18 cellular contexts compared by ENCODE assay signal in genomic region chr15:38168472-38169057, GRCh38.
"Had no signal": no experiment of that assay in that cellular context is flagged by ENCODE, and none has a peak within 500 bp of the region (broad histone marks: within the 10 kb centered on the region; RNA-seq: fewer than 3 reads in every experiment).

No MANE protein-coding gene starts in this region.

- H3K27ac ChIP-seq: coronary artery, pancreas, thoracic aorta had no signal

- ATAC-seq: activated T-helper 17 cell treated with anti-CD3 and anti-CD28 coated beads, Interleukin-2, amount 50 U/mL, for 72 hours; pancreas; stimulated activated naive CD8-positive, alpha-beta T cell treated with anti-CD3 and anti-CD28 coated beads, Interleukin-15, amount 100 ng/mL, for 72 hours had no signal

- H3K36me3 ChIP-seq: pancreas, thoracic aorta had no signal

- H3K4me1 ChIP-seq: pancreas had no signal

- DNase-seq: activated CD4-positive, alpha-beta T cell treated with anti-CD3 and anti-CD28 coated beads, Interleukin-2, amount 10 ng/mL, durations not matched to agents 7 days and 5 days; activated CD4-positive, CD25-positive, alpha-beta regulatory T cell; activated CD8-positive, alpha-beta memory T cell treated with anti-CD3 and anti-CD28 coated beads for 24 hours; activated naive CD4-positive, alpha-beta T cell treated with anti-CD3 and anti-CD28 coated beads for 36 hours; activated T-cell treated with anti-CD3 and anti-CD28 coated beads for 4 hours; caudate nucleus; effector CD8-positive, alpha-beta T cell; glutamatergic neuron; midbrain; naive B cell; pancreas; stimulated activated CD4-positive, alpha-beta T cell treated with anti-CD3 and anti-CD28 coated beads, Interleukin-15, amount 100 ng/mL, for 24 hours; stimulated activated CD4-positive, alpha-beta T cell treated with anti-CD3 and anti-CD28 coated beads, Interleukin-4, amount 100 ng/mL, for 24 hours; stimulated activated naive CD8-positive, alpha-beta T cell treated with anti-CD3 and anti-CD28 coated beads, Interleukin-15, amount 100 ng/mL, for 72 hours; T-helper 2 cell had no signal

- H3K36me3 Mint-ChIP-seq: naive B cell had no signal

- H3K27ac Mint-ChIP-seq: activated CD4-positive, alpha-beta T cell treated with anti-CD3 and anti-CD28 coated beads, Interleukin-2, amount 10 ng/mL, durations not matched to agents 7 days and 5 days; activated naive CD4-positive, alpha-beta T cell treated with anti-CD3 and anti-CD28 coated beads for 36 hours; activated T-helper 17 cell treated with anti-CD3 and anti-CD28 coated beads, Interleukin-2, amount 50 U/mL, for 72 hours; naive B cell; stimulated activated naive CD8-positive, alpha-beta T cell treated with anti-CD3 and anti-CD28 coated beads, Interleukin-15, amount 100 ng/mL, for 72 hours had no signal

- H3K27me3 ChIP-seq: pancreas had no signal

- H3K4me1 Mint-ChIP-seq: activated CD4-positive, alpha-beta T cell treated with anti-CD3 and anti-CD28 coated beads, Interleukin-2, amount 10 ng/mL, durations not matched to agents 7 days and 5 days; activated T-helper 17 cell treated with anti-CD3 and anti-CD28 coated beads, Interleukin-2, amount 50 U/mL, for 72 hours; naive B cell; stimulated activated naive CD8-positive, alpha-beta T cell treated with anti-CD3 and anti-CD28 coated beads, Interleukin-15, amount 100 ng/mL, for 72 hours had no signal

- H3K4me3 ChIP-seq: coronary artery, pancreas, thoracic aorta had no signal

- H3K9me3 ChIP-seq: pancreas, thoracic aorta had no signal

- H3K4me3 Mint-ChIP-seq: activated CD4-positive, alpha-beta T cell treated with anti-CD3 and anti-CD28 coated beads, Interleukin-2, amount 10 ng/mL, durations not matched to agents 7 days and 5 days; activated naive CD4-positive, alpha-beta T cell treated with anti-CD3 and anti-CD28 coated beads for 36 hours; activated T-helper 17 cell treated with anti-CD3 and anti-CD28 coated beads, Interleukin-2, amount 50 U/mL, for 72 hours; naive B cell; stimulated activated naive CD8-positive, alpha-beta T cell treated with anti-CD3 and anti-CD28 coated beads, Interleukin-15, amount 100 ng/mL, for 72 hours had no signal

- H3K9me3 Mint-ChIP-seq: activated CD4-positive, alpha-beta T cell treated with anti-CD3 and anti-CD28 coated beads, Interleukin-2, amount 10 ng/mL, durations not matched to agents 7 days and 5 days; activated naive CD4-positive, alpha-beta T cell treated with anti-CD3 and anti-CD28 coated beads for 36 hours; stimulated activated naive CD8-positive, alpha-beta T cell treated with anti-CD3 and anti-CD28 coated beads, Interleukin-15, amount 100 ng/mL, for 72 hours had no signal
